9 cellular contexts compared by ENCODE assay signal in genomic region chr7:12706900-12707536, GRCh38. TPM values are rescaled to one million over a fixed set of nuclear protein-coding genes. Genes with fewer than 3 reads are reported as not detected.
DNase-seq lines count a peak whose midpoint lies in the region; ATAC-seq, FAIRE-seq and TF ChIP-seq lines count a peak whose summit lies in the region.
"Had no signal": no experiment of that assay in that cellular context is flagged by ENCODE, and none has a peak within 500 bp of the region (broad histone marks: within the 10 kb centered on the region; RNA-seq: fewer than 3 reads in every experiment).

No MANE protein-coding gene starts in this region.

- H3K4me1 Mint-ChIP-seq in GM23338: peaks cover 7% of the 10 kb centered on the region

- no peak for DNase-seq in GM23338 (ENCODE audit: low spot score)
- peak; percentile 61 for DNase-seq in NCI-H226
- peak; percentile 69 for DNase-seq in choroid plexus epithelial cell (ENCODE audit: low read depth)
- no peak for DNase-seq in omental fat pad (ENCODE audit: low spot score)
- DNase-seq in HT-29 (ENCODE audit: low spot score): no peak
- no peak for DNase-seq in frontal cortex (ENCODE audit: low spot score in 2 of 2)
- DNase-seq in Kasumi-1 (lab: John Stamatoyannopoulos, UW): no peak
- DNase-seq: upper lobe of left lung had no signal

- H3K27me3 ChIP-seq in GM23338 (ENCODE audit: insufficient read depth): no peaks in the 10 kb centered on the region
- H3K27me3 ChIP-seq: upper lobe of left lung had no signal

- H3K4me3 ChIP-seq in GM23338 (no peak overlapping the region), choroid plexus epithelial cell (ENCODE audit: low read depth, low read length) (no peak overlapping the region)
- H3K4me3 ChIP-seq: upper lobe of left lung had no signal

- H4K20me1 ChIP-seq in GM23338 (replicated peaks; ENCODE audit: insufficient read depth): no peaks in the 10 kb centered on the region

- no peak overlapping the region for H2AFZ ChIP-seq in GM23338

- peaks cover 9% of the 10 kb centered on the region; the same call in 2 of the 3 replicates for H3K36me3 Mint-ChIP-seq in GM23338 (ENCODE audit: low read depth)

- no peak for FAIRE-seq in frontal cortex (lab: Jason Lieb, UNC)

- no peaks in the 10 kb centered on the region for H3K27me3 Mint-ChIP-seq in GM23338 (ENCODE audit: insufficient read depth, low read depth, poor library complexity)

- H3K4me3 Mint-ChIP-seq in GM23338: no peak overlapping the region

- H3K36me3 ChIP-seq in GM23338 (ENCODE audit: insufficient read depth): no peaks in the 10 kb centered on the region
- H3K36me3 ChIP-seq: upper lobe of left lung had no signal

- no peaks in the 10 kb centered on the region for H3F3A ChIP-seq in GM23338 (replicated peaks; ENCODE audit: low read depth)

- ATAC-seq in GM23338: no peak
- ATAC-seq in omental fat pad (ENCODE audit: low FRiP score): peak; percentile 75
- ATAC-seq in GM18867 (IDR thresholded peaks at IDR 0.05; ENCODE audit: unreplicated experiment): no peak

- no peaks in the 10 kb centered on the region for H3K79me2 ChIP-seq in GM23338 (replicated peaks; ENCODE audit: insufficient read depth)

- peaks cover 6% of the 10 kb centered on the region; the same call in 1 of the 2 replicates for H3K4me1 ChIP-seq in GM23338 (ENCODE audit: insufficient read depth)

- H3K4me2 ChIP-seq in GM23338: no peak overlapping the region

- TF ChIP-seq CTCF in GM23338 (conservative IDR thresholded peaks at IDR 0.05; ENCODE audit: low read depth in 2 of 2): no peak
- TF ChIP-seq CTCF in choroid plexus epithelial cell (conservative IDR thresholded peaks at IDR 0.05; ENCODE audit: low read depth, low read length): no peak
- no peak for TF ChIP-seq CTCF in omental fat pad (IDR thresholded peaks at IDR 0.05)

- H3K9me2 ChIP-seq in GM23338 (ENCODE audit: insufficient read depth): no peaks in the 10 kb centered on the region

- H3K27ac ChIP-seq in GM23338 (ENCODE audit: low read depth): peak overlapping the region; percentile 13; the same call in 1 of the 2 replicates
- H3K27ac ChIP-seq: upper lobe of left lung had no signal

- peak overlapping the region; percentile 4; the same call in 1 of the 2 replicates for H3K27ac Mint-ChIP-seq in GM23338

- peaks cover 7% of the 10 kb centered on the region; the same call in 1 of the 3 replicates for H3K9me3 Mint-ChIP-seq in GM23338

TF ChIP-seq in GM23338, 12 proteins besides CTCF, POLR2A, EP300 and RAD21 (continues in another document):
- TF ChIP-seq EZH2 (IDR thresholded peaks at IDR 0.05; ENCODE audit: low read depth, unreplicated experiment): no peak
- TF ChIP-seq ZNF462 (CRISPR knock-in tag; IDR thresholded peaks at IDR 0.05): no peak
- TF ChIP-seq EZH2phosphoT487 (IDR thresholded peaks at IDR 0.05; ENCODE audit: unreplicated experiment): no peak
- no peak for TF ChIP-seq REST (IDR thresholded peaks at IDR 0.05; ENCODE audit: unreplicated experiment)
- no peak for TF ChIP-seq ZNF114 (CRISPR knock-in tag; IDR thresholded peaks at IDR 0.05)
- no peak for TF ChIP-seq STAT1 (IDR thresholded peaks at IDR 0.05; ENCODE audit: unreplicated experiment)
- TF ChIP-seq ETS1 (IDR thresholded peaks at IDR 0.05): no peak
- TF ChIP-seq NANOG (IDR thresholded peaks at IDR 0.05; ENCODE audit: borderline replicate concordance): no peak
- TF ChIP-seq JUNB (IDR thresholded peaks at IDR 0.05; ENCODE audit: unreplicated experiment): no peak

RNA-seq across cellular contexts. Expression of gene ARL4A, which starts 19.6 kb away (rescaled TPM):
- 48.9 and 49.2 TPM in 2 replicates for total RNA-seq in GM23338 (2014; rRNA removed; shearing (Covaris generic))
- polyA plus RNA-seq in GM23338 (2016; fragmentation: Nextera tagmentation; extraction: Ambion mirVana): 76.1 and 82.5 TPM in 2 replicates
- 10 to 100 TPM; 37.2 to 60.2 (median 51.3) TPM for total RNA-seq in omental fat pad
- total RNA-seq in HT-29 (2014; rRNA removed; shearing (Covaris generic)): 24.2 and 26.8 TPM in 2 replicates
- total RNA-seq in frontal cortex: 49.7 TPM

Comparison
In these comparisons a context has a peak if more than half of its experiments do, and no peak if none do; other contexts are left out.
1. DNase-seq: peak in NCI-H226 (single experiment) and choroid plexus epithelial cell (single experiment); none in GM23338 (single experiment), omental fat pad (single experiment), HT-29 (single experiment), frontal cortex (0 of 2) and Kasumi-1 (0 of 2).